8 cellular contexts compared by ENCODE assay signal in the genomic region with DNA sequence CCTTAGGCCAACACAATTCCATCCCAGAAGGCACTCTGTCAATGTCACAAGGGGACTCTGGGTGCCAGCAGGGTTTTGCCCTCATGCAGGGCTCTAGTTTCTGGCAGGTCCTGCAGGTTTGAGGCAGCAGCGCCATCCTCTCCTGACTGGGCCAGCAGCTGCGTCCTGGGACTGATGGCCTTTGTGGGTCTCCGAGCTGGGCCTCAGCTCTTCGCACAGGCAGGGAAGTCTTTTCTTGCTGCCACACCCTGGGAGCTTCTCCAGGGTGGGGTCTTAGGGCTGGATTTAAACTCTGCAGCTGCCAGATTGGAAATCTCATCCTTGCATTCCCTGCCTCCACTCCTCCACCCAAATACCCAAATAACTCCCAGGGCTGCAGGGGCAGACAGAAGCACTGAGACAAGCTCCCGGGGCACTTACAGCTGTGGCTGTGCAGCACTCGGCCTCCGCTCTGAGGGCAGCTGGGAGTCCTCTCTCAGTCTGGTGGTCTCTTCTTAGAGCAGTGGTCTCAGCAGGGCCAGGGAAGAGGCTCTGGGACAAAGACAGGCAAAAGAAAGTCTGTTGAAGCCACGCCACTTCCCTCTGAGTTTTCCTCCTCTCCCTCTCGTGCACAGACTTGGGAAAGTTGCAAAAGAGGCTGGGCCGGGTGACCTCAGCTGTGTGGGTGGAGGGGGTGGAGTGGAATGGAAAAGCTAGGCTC. TPM values are rescaled to one million over a fixed set of nuclear protein-coding genes. Genes with fewer than 3 reads are reported as not detected.
DNase-seq lines count a peak whose midpoint lies in the region; ATAC-seq, FAIRE-seq and TF ChIP-seq lines count a peak whose summit lies in the region.

RAB7B (minus strand) TSS at position 563 of the 700 bp plus-strand sequence. CDS start 9,260 bp downstream, outside the sequence.

- TF ChIP-seq EP300 in K562 (IDR thresholded peaks at IDR 0.05; ENCODE audit: low read length), result no peak
- no peak for TF ChIP-seq EP300 in stomach (IDR thresholded peaks at IDR 0.05)

- CTCF ChIA-PET in K562 (lab: Yijun Ruan, JAX; ENCODE audit: low intra/inter-chr PET ratio), result no interaction called here

- no TSS peak for BruUV-seq in K562 (replicated peaks; lab: Mats Ljungman, UMichigan)

- H2AFZ ChIP-seq in K562 (ENCODE audit: low read depth, low read length), result no peak within 1 kb of the TSS

- peaks cover 28% of the 10 kb centered on the region for H3K27me3 Mint-ChIP-seq in activated T-cell treated with anti-CD3 and anti-CD28 coated beads, Interleukin-2, amount 50 U/mL, for 72 hours (ENCODE audit: low read depth)

- no peak within 1 kb of the TSS; the same call in 1 of the 2 replicates for H3K4me2 ChIP-seq in K562 (ENCODE audit: insufficient read depth, low read length)

- H3K36me3 Mint-ChIP-seq in activated T-cell treated with anti-CD3 and anti-CD28 coated beads, Interleukin-2, amount 50 U/mL, for 72 hours (ENCODE audit: insufficient read depth in 2 of 2), result no peaks in the 10 kb centered on the region

- no peak within 1 kb of the TSS for H3K4me3 Mint-ChIP-seq in activated T-cell treated with anti-CD3 and anti-CD28 coated beads, Interleukin-2, amount 50 U/mL, for 72 hours

- intact Hi-C loops in K562 (cut with micrococcal nuclease), result no loop called here
- intact Hi-C loops in stomach (cut with DNase I; ENCODE audit: low total_unique reads), result no loop called here

- no peak for TF ChIP-seq POLR2A in K562 (conservative IDR thresholded peaks at IDR 0.05)
- TF ChIP-seq POLR2A in stomach (IDR thresholded peaks at IDR 0.05), result no peak

- H3K36me3 ChIP-seq in K562 (ENCODE audit: control insufficient read depth, insufficient read depth, low read length), result no peaks in the 10 kb centered on the region
- no peaks in the 10 kb centered on the region for H3K36me3 ChIP-seq in stomach

- in situ Hi-C loops in K562 (cut with MboI), result no loop called here

- ATAC-seq in K562, result 0 out of 3 replicates have a peak, but pooled peaks have one; percentile 21
- no peak for ATAC-seq in HG02885 (IDR thresholded peaks at IDR 0.05; ENCODE audit: poor library complexity, unreplicated experiment)
- no peak for ATAC-seq in activated T-cell treated with anti-CD3 and anti-CD28 coated beads, Interleukin-2, amount 50 U/mL, for 72 hours (replicated peaks in 1 of 2)

- H4K20me1 ChIP-seq in K562 (replicated peaks; ENCODE audit: control insufficient read depth, insufficient read depth, low read length), result no peaks in the 10 kb centered on the region; the same call in 1 of the 2 replicates

- H3K9me3 ChIP-seq in K562 (replicated peaks; ENCODE audit: control insufficient read depth, insufficient read depth, low read depth, low read length), result no peaks in the 10 kb centered on the region
- no peaks in the 10 kb centered on the region for H3K9me3 ChIP-seq in stomach

- H3K27ac ChIP-seq in K562 (ENCODE audit: extremely low read depth, low read depth, low read length) (no peak within 1 kb of the TSS; the same call in 2 of the 3 replicates), stomach (peak within 1 kb of the TSS; percentile 75 to 86 (median 80))

- H3K9me1 ChIP-seq in K562 (ENCODE audit: control insufficient read depth, insufficient read depth, low read length), result no peaks in the 10 kb centered on the region

- no peak for TF ChIP-seq RAD21 in K562 (CRISPR knock-in tag; conservative IDR thresholded peaks at IDR 0.05 in 1 of 2, IDR thresholded peaks at IDR 0.05 in 1 of 2)

- peaks cover 2 to 6% of the 10 kb centered on the region in 2 donors for H3K9me3 Mint-ChIP-seq in activated T-cell treated with anti-CD3 and anti-CD28 coated beads, Interleukin-2, amount 50 U/mL, for 72 hours

- H3K4me1 ChIP-seq in K562 (replicated peaks in 1 of 2; ENCODE audit: control insufficient read depth in 2 of 2, insufficient read depth in 2 of 2, low read length in 2 of 2) (peaks cover 8 to 16% of the 10 kb centered on the region in 2 experiments), stomach (peaks cover 33 to 60% (median 44%) of the 10 kb centered on the region in 4 donors)

- no peak for FAIRE-seq in K562 (lab: Jason Lieb, UNC)

- 13% methylated on average over 10 of the region's 10 CpGs for WGBS in K562 (ENCODE audit: insufficient coverage, low coverage, missing lambda C conversion rate)
- WGBS in stomach, 5 donors, result 18 to 33% (median 26%) methylated on average over 10 of the region's 10 CpGs

- H3K4me1 Mint-ChIP-seq in activated T-cell treated with anti-CD3 and anti-CD28 coated beads, Interleukin-2, amount 50 U/mL, for 72 hours (ENCODE audit: low read depth), result peaks cover 29% of the 10 kb centered on the region

- no peak within 1 kb of the TSS for H3K27ac Mint-ChIP-seq in activated T-cell treated with anti-CD3 and anti-CD28 coated beads, Interleukin-2, amount 50 U/mL, for 72 hours

- H3K27me3 ChIP-seq in K562 (ENCODE audit: control insufficient read depth in 2 of 2, insufficient read depth in 2 of 2, low read length in 2 of 2) (peaks cover 17 to 64% of the 10 kb centered on the region in 2 experiments; a peak in 4 of 5 replicates), stomach (no peaks in the 10 kb centered on the region)

- H3K4me3 ChIP-seq in K562 (no peak within 1 kb of the TSS), stomach (peak within 1 kb of the TSS; percentile 28 to 37 (median 32))

- TF ChIP-seq CTCF in K562 (IDR thresholded peaks at IDR 0.05 in 2 of 3, conservative IDR thresholded peaks at IDR 0.05 in 1 of 3; ENCODE audit: insufficient read depth in 2 of 3, low read depth in 1 of 3, low read length in 3 of 3) (no peak), stomach (IDR thresholded peaks at IDR 0.05) (no peak)

- peak; percentile 75 for DNase-seq in HPDE6-E6E7 (ENCODE audit: extremely low spot score)
- DNase-seq in K562 (ENCODE audit: extremely low read depth in 1 of 4, low spot score in 3 of 4), result no peak
- peak; percentile 76 for DNase-seq in islet precursor cell
- DNase-seq in stomach, result peak; percentile 75
- no peak for DNase-seq in NCI-H524 (lab: John Stamatoyannopoulos, UW)
- no peak for DNase-seq in UCSD-AML1 (lab: John Stamatoyannopoulos, UW; ENCODE audit: unreplicated experiment)
- DNase-seq in activated T-cell treated with anti-CD3 and anti-CD28 coated beads, Interleukin-2, amount 50 U/mL, for 72 hours, result no peak

- POLR2A ChIA-PET in K562 (lab: Yijun Ruan, JAX), result interaction anchor here (0.5 kb wide), 1 partner anchor 25 kb away, joined by 4 read pairs; no protein-coding TSS in a partner anchor

- H3K79me2 ChIP-seq in K562 (ENCODE audit: control insufficient read depth, insufficient read depth, low read length), result no peaks in the 10 kb centered on the region

- no peak within 1 kb of the TSS; a peak in 1 of 4 replicates for H3K9ac ChIP-seq in K562 (ENCODE audit: insufficient read depth in 1 of 2, low read depth in 2 of 2, low read length in 2 of 2)

TF ChIP-seq in K562, 482 proteins besides CTCF, POLR2A, EP300 and RAD21 (continues in another document):
- TF ChIP-seq NFYB (IDR thresholded peaks at IDR 0.05; ENCODE audit: extremely low read depth, insufficient read length), result no peak
- TF ChIP-seq CBFB (CRISPR knock-in tag; IDR thresholded peaks at IDR 0.05), result no peak
- TF ChIP-seq ATF3 (IDR thresholded peaks at IDR 0.05), result peak; percentile 66
- TF ChIP-seq ATF3 (CRISPR knock-in tag; conservative IDR thresholded peaks at IDR 0.05), result no peak
- peak; percentile 44 for TF ChIP-seq CEBPB (tag; IDR thresholded peaks at IDR 0.05)
- TF ChIP-seq EGR1 (conservative IDR thresholded peaks at IDR 0.05), result peak; percentile 98
- TF ChIP-seq ZNF197 (CRISPR knock-in tag; IDR thresholded peaks at IDR 0.05; ENCODE audit: low read depth), result no peak
- TF ChIP-seq NCOA1 (IDR thresholded peaks at IDR 0.05; ENCODE audit: low read depth), result no peak
- no peak for TF ChIP-seq BCOR (IDR thresholded peaks at IDR 0.05)
- no peak for TF ChIP-seq ZNF175 (CRISPR knock-in tag; IDR thresholded peaks at IDR 0.05; ENCODE audit: low read depth)
- TF ChIP-seq ZC3H11A (IDR thresholded peaks at IDR 0.05; ENCODE audit: low read depth, low read length), result no peak

RNA-seq across cellular contexts. Expression of gene RAB7B, which starts in this region (rescaled TPM):
- total RNA-seq in K562 (2011; cell fraction: chromatin; rRNA removed; ENCODE audit: low replicate concordance), result 0.21 TPM in 1 of 2 replicates, not detected in the other
- total RNA-seq in K562 (2011; cell fraction: nucleolus; rRNA removed), result 0.17 TPM in 1 of 2 replicates, not detected in the other
- not detected in 2 replicates for total RNA-seq in K562 (2011; cell fraction: nucleoplasm; rRNA removed)
- total RNA-seq in K562 (2014; rRNA removed) (not detected in 2 replicates), K562 (2014; rRNA removed; fragmentation: Illumina TruSeq; extraction: Trizol) (0.07 TPM in 1 of 2 replicates, not detected in the other), K562 (2015; rRNA removed; fragmentation: Illumina TruSeq; extraction: Trizol) (not detected in 2 replicates), K562 (2021) (not detected in 2 replicates), stomach (10 to 100 TPM in 1 of 5 donors, 1 to 10 TPM in 2, under 1 TPM in 1, not detected in 1; 0.89 to 14.0 (median 4.6) TPM)
- polyA plus RNA-seq in K562 (2011; rRNA removed) (0.09 and 0.29 TPM in 2 replicates), K562 (2014; fragmentation: Illumina TruSeq; extraction: Trizol) (0.12 TPM in 1 of 2 replicates, not detected in the other), K562 (2014; fragmentation: Nextera tagmentation; extraction: Ambion mirVana) (under 1 TPM; 0.03 to 0.06 TPM), K562 (2014; rRNA removed) (not detected in 2 replicates), stomach (1 to 10 TPM; 3.4 to 8.2 (median 6.2) TPM)
- 0.31 TPM in 1 of 2 replicates, not detected in the other for polyA plus RNA-seq in K562 (2011; cell fraction: cytosol; rRNA removed)
- polyA plus RNA-seq in K562 (2011; cell fraction: nucleus; rRNA removed), result 0.04 and 0.28 TPM in 2 replicates
- 0.04 and 0.17 TPM in 2 replicates for polyA plus RNA-seq in K562 (2012)
- 0.14 and 0.42 TPM in 2 replicates for polyA minus RNA-seq in K562 (2011; rRNA and poly(A)+ RNA removed)
- polyA minus RNA-seq in K562 (2011; cell fraction: cytosol; rRNA and poly(A)+ RNA removed), result not detected in 2 replicates
- polyA minus RNA-seq in K562 (2011; cell fraction: nucleus; rRNA and poly(A)+ RNA removed), result 0.13 TPM in 1 of 2 replicates, not detected in the other
- not detected for total RNA-seq in activated T-cell treated with anti-CD3 and anti-CD28 coated beads, Interleukin-2, amount 50 U/mL, for 72 hours

Comparison
In these comparisons a context has a peak if more than half of its experiments do, and no peak if none do; other contexts are left out.
1. Peak in ATAC-seq in K562; RNA of the gene not detected or under 1 TPM.
2. DNase-seq: peak in HPDE6-E6E7 (single experiment), islet precursor cell (single experiment) and stomach (single experiment); none in K562 (0 of 4), NCI-H524 (0 of 2), UCSD-AML1 (single experiment) and activated T-cell treated with anti-CD3 and anti-CD28 coated beads, Interleukin-2, amount 50 U/mL, for 72 hours (0 of 2).